In genomic region chr21:16133248-16133647, GRCh38 we compare ENCODE assay signal across 21 cellular contexts.
DNase-seq lines count a peak whose midpoint lies in the region; ATAC-seq and TF ChIP-seq lines count a peak whose summit lies in the region.
"Had no signal": no experiment of that assay in that cellular context is flagged by ENCODE, and none has a peak within 500 bp of the region (broad histone marks: within the 10 kb centered on the region; RNA-seq: fewer than 3 reads in every experiment).

No MANE protein-coding gene starts in this region.

- no peak overlapping the region for H3K4me3 ChIP-seq in neuronal stem cell (ENCODE audit: low read length in 2 of 2)
- H3K4me3 ChIP-seq: A549; BLaER1 treated with 17β-estradiol and CSF1 and Interleukin-3, amounts not matched to agents 10 nM and 100 nM had no signal

- no peaks in the 10 kb centered on the region for H3K36me3 ChIP-seq in neuronal stem cell (replicated peaks in 1 of 2; ENCODE audit: control insufficient read depth in 2 of 2, insufficient read depth in 2 of 2, low read length in 2 of 2)
- H3K36me3 ChIP-seq: BE2C; BLaER1 treated with 17β-estradiol and CSF1 and Interleukin-3, amounts not matched to agents 10 nM and 100 nM had no signal

- peak overlapping the region; percentile 63 for H3K14ac ChIP-seq in neuronal stem cell (ENCODE audit: low read length)

- DNase-seq in neuronal stem cell (ENCODE audit: low spot score) = no peak
- no peak for DNase-seq in natural killer cell treated with Interleukin-12 subunit alpha and Interleukin-12 subunit beta and Interleukin-15 and Interleukin-18, amount 100 ng/mL, for 72 hours (ENCODE audit: low spot score)
- no peak for DNase-seq in activated CD4-positive, alpha-beta memory T cell treated with anti-CD3 and anti-CD28 coated beads for 36 hours
- DNase-seq in NAMALWA (ENCODE audit: low spot score) = no peak
- DNase-seq: 8988T; ACHN; AML-193; BE2C; Calu3; CD4-positive, alpha-beta memory T cell; COR-L47; DMS53; DMS79 treated with DMSO at 0.1 percent for 48 hours; GF-D8; GOT3; H7; HCEC 1CT had no signal

- no peak for TF ChIP-seq CTCF in brain (conservative IDR thresholded peaks at IDR 0.05)

- H3K27ac ChIP-seq in cingulate gyrus (ENCODE audit: low read depth, low read length) = peak overlapping the region; percentile 19
- H3K27ac ChIP-seq in neuronal stem cell (replicated peaks; ENCODE audit: low read length) = no peak overlapping the region
- H3K27ac ChIP-seq: A549; BLaER1 treated with 17β-estradiol and CSF1 and Interleukin-3, amounts not matched to agents 10 nM and 100 nM had no signal

- no peak overlapping the region for H3K4me2 ChIP-seq in neuronal stem cell (ENCODE audit: insufficient read depth, low read length, poor library complexity, severe bottlenecking)
- H3K4me2 ChIP-seq: A549; BLaER1 treated with 17β-estradiol and CSF1 and Interleukin-3, amounts not matched to agents 10 nM and 100 nM had no signal

- H3K4ac ChIP-seq in neuronal stem cell (ENCODE audit: low read length) = no peak overlapping the region

- H3K27me3 ChIP-seq in neuronal stem cell (ENCODE audit: control insufficient read depth in 3 of 3, insufficient read depth in 3 of 3, low read depth in 1 of 3, low read length in 3 of 3) = no peaks in the 10 kb centered on the region
- H3K27me3 ChIP-seq: BE2C; BLaER1 treated with 17β-estradiol and CSF1 and Interleukin-3, amounts not matched to agents 10 nM and 100 nM had no signal

- H2BK5ac ChIP-seq in neuronal stem cell (ENCODE audit: low read length) = no peak overlapping the region

- H2AK5ac ChIP-seq in neuronal stem cell (ENCODE audit: low read depth, low read length) = peak overlapping the region; percentile 35

- H3K27me3 Mint-ChIP-seq in brain = no peaks in the 10 kb centered on the region
- H3K27me3 Mint-ChIP-seq in natural killer cell treated with Interleukin-12 subunit alpha and Interleukin-12 subunit beta and Interleukin-15 and Interleukin-18, amount 100 ng/mL, for 72 hours = no peaks in the 10 kb centered on the region
- no peaks in the 10 kb centered on the region for H3K27me3 Mint-ChIP-seq in activated CD4-positive, alpha-beta memory T cell treated with anti-CD3 and anti-CD28 coated beads for 36 hours
- H3K27me3 Mint-ChIP-seq: CD4-positive, alpha-beta memory T cell had no signal

- H4K8ac ChIP-seq in neuronal stem cell (ENCODE audit: low read depth, low read length) = no peak overlapping the region

- peaks cover 2 to 4% of the 10 kb centered on the region in 2 donors for H3K4me1 ChIP-seq in neuronal stem cell (ENCODE audit: control insufficient read depth in 2 of 2, insufficient read depth in 1 of 2, low read depth in 1 of 2, low read length in 2 of 2)
- H3K4me1 ChIP-seq: A549; BE2C; BLaER1 treated with 17β-estradiol and CSF1 and Interleukin-3, amounts not matched to agents 10 nM and 100 nM had no signal

- intact Hi-C loops in activated CD4-positive, alpha-beta memory T cell treated with anti-CD3 and anti-CD28 coated beads for 36 hours (cut with micrococcal nuclease) = no loop called here

- H2BK12ac ChIP-seq in neuronal stem cell (ENCODE audit: low read length) = no peak overlapping the region

- CTCF ChIA-PET in activated CD4-positive, alpha-beta memory T cell treated with anti-CD3 and anti-CD28 coated beads for 36 hours (lab: Charles Lee) = no interaction called here

- peaks cover 9% of the 10 kb centered on the region for H3K4me1 Mint-ChIP-seq in brain
- no peaks in the 10 kb centered on the region for H3K4me1 Mint-ChIP-seq in natural killer cell treated with Interleukin-12 subunit alpha and Interleukin-12 subunit beta and Interleukin-15 and Interleukin-18, amount 100 ng/mL, for 72 hours (ENCODE audit: low read depth in 2 of 2)
- no peaks in the 10 kb centered on the region for H3K4me1 Mint-ChIP-seq in activated CD4-positive, alpha-beta memory T cell treated with anti-CD3 and anti-CD28 coated beads for 36 hours (ENCODE audit: low read depth)
- H3K4me1 Mint-ChIP-seq: CD4-positive, alpha-beta memory T cell had no signal

- H3K79me1 ChIP-seq in neuronal stem cell (ENCODE audit: low read depth, low read length) = no peaks in the 10 kb centered on the region

- no peak overlapping the region for H2BK120ac ChIP-seq in neuronal stem cell (ENCODE audit: low read depth, low read length)

- ATAC-seq in natural killer cell treated with Interleukin-12 subunit alpha and Interleukin-12 subunit beta and Interleukin-15 and Interleukin-18, amount 100 ng/mL, for 72 hours = no peak
- ATAC-seq: A549 had no signal

- POLR2A ChIA-PET in activated CD4-positive, alpha-beta memory T cell treated with anti-CD3 and anti-CD28 coated beads for 36 hours (lab: Charles Lee) = no interaction called here

- peak overlapping the region; percentile 44 for H3K18ac ChIP-seq in neuronal stem cell (ENCODE audit: low read length)

- no peak overlapping the region for H3K23ac ChIP-seq in neuronal stem cell (ENCODE audit: low read depth, low read length, poor library complexity)

- peak overlapping the region in 3 of 5 experiments; percentile 10 to 81 (median 31) for H3K27ac Mint-ChIP-seq in brain
- H3K27ac Mint-ChIP-seq in natural killer cell treated with Interleukin-12 subunit alpha and Interleukin-12 subunit beta and Interleukin-15 and Interleukin-18, amount 100 ng/mL, for 72 hours = no peak overlapping the region
- H3K27ac Mint-ChIP-seq in activated CD4-positive, alpha-beta memory T cell treated with anti-CD3 and anti-CD28 coated beads for 36 hours = no peak overlapping the region
- H3K27ac Mint-ChIP-seq: CD4-positive, alpha-beta memory T cell had no signal

- H3K9me3 Mint-ChIP-seq in brain = peaks cover 31 to 45% (median 40%) of the 10 kb centered on the region in 5 experiments
- peaks cover 18% of the 10 kb centered on the region for H3K9me3 Mint-ChIP-seq in natural killer cell treated with Interleukin-12 subunit alpha and Interleukin-12 subunit beta and Interleukin-15 and Interleukin-18, amount 100 ng/mL, for 72 hours
- peaks cover 12% of the 10 kb centered on the region for H3K9me3 Mint-ChIP-seq in activated CD4-positive, alpha-beta memory T cell treated with anti-CD3 and anti-CD28 coated beads for 36 hours

- no peak overlapping the region for H2BK15ac ChIP-seq in neuronal stem cell (ENCODE audit: low read length)

- H3K9ac ChIP-seq in neuronal stem cell (ENCODE audit: low read depth, low read length, poor library complexity) = no peak overlapping the region
- H3K9ac ChIP-seq: BLaER1 treated with 17β-estradiol and CSF1 and Interleukin-3, amounts not matched to agents 10 nM and 100 nM had no signal

- H3K36me3 Mint-ChIP-seq in brain = peaks cover 66% of the 10 kb centered on the region
- H3K36me3 Mint-ChIP-seq in natural killer cell treated with Interleukin-12 subunit alpha and Interleukin-12 subunit beta and Interleukin-15 and Interleukin-18, amount 100 ng/mL, for 72 hours = peaks cover 11% of the 10 kb centered on the region
- no peaks in the 10 kb centered on the region for H3K36me3 Mint-ChIP-seq in activated CD4-positive, alpha-beta memory T cell treated with anti-CD3 and anti-CD28 coated beads for 36 hours
- H3K36me3 Mint-ChIP-seq: CD4-positive, alpha-beta memory T cell had no signal

- no peaks in the 10 kb centered on the region for H3K9me3 ChIP-seq in neuronal stem cell (replicated peaks in 1 of 2; ENCODE audit: control insufficient read depth in 2 of 2, insufficient read depth in 1 of 2, low read depth in 1 of 2, low read length in 2 of 2)
- H3K9me3 ChIP-seq: A549, BE2C had no signal

- WGBS in neuronal stem cell (ENCODE audit: extremely low coverage in 2 of 2, insufficient read length in 2 of 2, insufficient replicate concordance in 1 of 2), 2 donors = no CpG with 5 or more reads among the region's 11 CpGs

- no peak overlapping the region for H3K4me3 Mint-ChIP-seq in brain
- H3K4me3 Mint-ChIP-seq in natural killer cell treated with Interleukin-12 subunit alpha and Interleukin-12 subunit beta and Interleukin-15 and Interleukin-18, amount 100 ng/mL, for 72 hours = no peak overlapping the region
- H3K4me3 Mint-ChIP-seq in activated CD4-positive, alpha-beta memory T cell treated with anti-CD3 and anti-CD28 coated beads for 36 hours = no peak overlapping the region
- H3K4me3 Mint-ChIP-seq: CD4-positive, alpha-beta memory T cell had no signal

- H2AFZ ChIP-seq in neuronal stem cell (ENCODE audit: low read length) = peak overlapping the region; percentile 23

- H4K91ac ChIP-seq in neuronal stem cell (ENCODE audit: low read depth, low read length, poor library complexity) = no peak overlapping the region

Comparison
In these comparisons a context has a peak if more than half of its experiments do, and no peak if none do; other contexts are left out.
1. H3K27ac Mint-ChIP-seq: peak in brain (3 of 5); none in natural killer cell treated with Interleukin-12 subunit alpha and Interleukin-12 subunit beta and Interleukin-15 and Interleukin-18, amount 100 ng/mL, for 72 hours (0 of 2) and activated CD4-positive, alpha-beta memory T cell treated with anti-CD3 and anti-CD28 coated beads for 36 hours (single experiment).